Comparison of ENCODE assay signal across 3 cellular contexts in genomic region chr2:238101891-238102841, GRCh38.
A peak's percentile ranks its signal among the peaks of the same experiment; 100 is the strongest.
TF ChIP-seq lines count a peak whose summit lies in the region.

No MANE protein-coding gene starts in this region.

TF ChIP-seq in SK-N-SH, 30 proteins besides CTCF, POLR2A, EP300 and RAD21:
- TF ChIP-seq NRF1 (IDR thresholded peaks at IDR 0.05; ENCODE audit: low read depth, low read length) (no peak), GATA2 (CRISPR knock-in tag; IDR thresholded peaks at IDR 0.05) (no peak), TCF12 (IDR thresholded peaks at IDR 0.05) (no peak), MEF2A (IDR thresholded peaks at IDR 0.05; ENCODE audit: borderline replicate concordance, low read depth) (no peak), SIN3A (IDR thresholded peaks at IDR 0.05; ENCODE audit: borderline replicate concordance, low read depth, low read length) (no peak), RXRA (IDR thresholded peaks at IDR 0.05; ENCODE audit: borderline replicate concordance, low read depth) (no peak), IRF3 (IDR thresholded peaks at IDR 0.05; ENCODE audit: low read depth, low read length) (no peak), PBX3 (IDR thresholded peaks at IDR 0.05) (no peak)

TF ChIP-seq in SK-N-SH treated with all-trans-retinoic acid at 6 μM for 48 hours, 23 proteins besides CTCF, POLR2A, EP300 and RAD21:
- TF ChIP-seq ZNF8 (CRISPR knock-in tag; IDR thresholded peaks at IDR 0.05) (no peak), TSHZ2 (CRISPR knock-in tag; IDR thresholded peaks at IDR 0.05) (no peak), RARB (CRISPR knock-in tag; IDR thresholded peaks at IDR 0.05) (no peak), BACH2 (CRISPR knock-in tag; IDR thresholded peaks at IDR 0.05; ENCODE audit: borderline replicate concordance) (no peak), OSR1 (CRISPR knock-in tag; IDR thresholded peaks at IDR 0.05) (no peak), CSDC2 (CRISPR knock-in tag; IDR thresholded peaks at IDR 0.05) (no peak), ARNTL (CRISPR knock-in tag; IDR thresholded peaks at IDR 0.05; ENCODE audit: borderline replicate concordance, low read depth) (no peak), ZFP30 (CRISPR knock-in tag; IDR thresholded peaks at IDR 0.05) (no peak), PPARA (CRISPR knock-in tag; IDR thresholded peaks at IDR 0.05; ENCODE audit: borderline replicate concordance) (no peak), ZNF565 (CRISPR knock-in tag; conservative IDR thresholded peaks at IDR 0.05; ENCODE audit: low read depth) (no peak), ZFP3 (CRISPR knock-in tag; IDR thresholded peaks at IDR 0.05) (no peak), POU6F1 (CRISPR knock-in tag; IDR thresholded peaks at IDR 0.05; ENCODE audit: borderline replicate concordance, low read depth) (no peak)
TF ChIP-seq in SK-N-SH treated with all-trans-retinoic acid at 6 μM for 48 hours: peak in this region for 0.

TF ChIP-seq in HepG2, 621 proteins besides CTCF, POLR2A, EP300 and RAD21:
- TF ChIP-seq ZNF816 (CRISPR knock-in tag; IDR thresholded peaks at IDR 0.05; ENCODE audit: borderline replicate concordance) (no peak), ZSCAN21 (CRISPR knock-in tag; IDR thresholded peaks at IDR 0.05; ENCODE audit: borderline replicate concordance) (0 out of 2 replicates have a peak, but pooled peaks have one; percentile 30), GPN1 (CRISPR knock-in tag; IDR thresholded peaks at IDR 0.05; ENCODE audit: borderline replicate concordance) (no peak), MEF2D (CRISPR knock-in tag; IDR thresholded peaks at IDR 0.05) (no peak), GABPB1 (CRISPR knock-in tag; IDR thresholded peaks at IDR 0.05) (no peak), GMEB1 (CRISPR knock-in tag; IDR thresholded peaks at IDR 0.05; ENCODE audit: borderline replicate concordance) (no peak), THAP9 (CRISPR knock-in tag; IDR thresholded peaks at IDR 0.05; ENCODE audit: borderline replicate concordance) (peak; percentile 44; the same call in 1 of the 2 replicates), ZKSCAN5 (CRISPR knock-in tag; IDR thresholded peaks at IDR 0.05) (no peak), PHF5A (CRISPR knock-in tag; IDR thresholded peaks at IDR 0.05; ENCODE audit: low read depth, unreplicated experiment) (no peak), BCL6 (CRISPR knock-in tag; IDR thresholded peaks at IDR 0.05) (no peak), STAG1 (CRISPR knock-in tag; IDR thresholded peaks at IDR 0.05) (peak; percentile 20; the same call in 1 of the 2 replicates), RFX3 (CRISPR knock-in tag; IDR thresholded peaks at IDR 0.05) (peak; percentile 60; the same call in 1 of the 2 replicates), ZC3H4 (CRISPR knock-in tag; IDR thresholded peaks at IDR 0.05; ENCODE audit: borderline replicate concordance) (no peak), RFX1 (IDR thresholded peaks at IDR 0.05) (peak; percentile 50), ZNF530 (CRISPR knock-in tag; IDR thresholded peaks at IDR 0.05; ENCODE audit: low read depth) (no peak), HNRNPL (IDR thresholded peaks at IDR 0.05; ENCODE audit: low read depth, low read length) (peak; percentile 73), ARID4A (CRISPR knock-in tag; IDR thresholded peaks at IDR 0.05; ENCODE audit: borderline replicate concordance) (no peak), EHMT2 (IDR thresholded peaks at IDR 0.05; ENCODE audit: borderline replicate concordance, low read depth, low read length) (no peak), JARID2 (CRISPR knock-in tag; IDR thresholded peaks at IDR 0.05; ENCODE audit: insufficient replicate concordance) (no peak), JUNB (CRISPR knock-in tag; IDR thresholded peaks at IDR 0.05; ENCODE audit: borderline replicate concordance) (no peak), YY1 (IDR thresholded peaks at IDR 0.05; ENCODE audit: insufficient read depth, insufficient replicate concordance, low read depth, low read length) (no peak), TOPORS (CRISPR knock-in tag; IDR thresholded peaks at IDR 0.05) (no peak), MXD1 (CRISPR knock-in tag; IDR thresholded peaks at IDR 0.05) (0 out of 2 replicates have a peak, but pooled peaks have one; percentile 22), ZNF44 (CRISPR knock-in tag; IDR thresholded peaks at IDR 0.05) (no peak)
TF ChIP-seq in HepG2: peak in this region for 7.
